In genomic region chr9:17011870-17012269, GRCh38 we compare ENCODE assay signal across 23 cellular contexts.
"Had no signal": no experiment of that assay in that cellular context is flagged by ENCODE, and none has a peak within 500 bp of the region (broad histone marks: within the 10 kb centered on the region; RNA-seq: fewer than 3 reads in every experiment).

No MANE protein-coding gene starts in this region.

- DNase-seq: colonic mucosa; cortex of kidney; dermis blood vessel endothelial cell; dorsolateral prefrontal cortex; effector CD4-positive, alpha-beta T cell; effector CD8-positive, alpha-beta T cell; effector memory CD4-positive, alpha-beta T cell; effector memory CD8-positive, alpha-beta T cell; endodermal cell; erythroblast; esophagus squamous epithelium; foreskin fibroblast; foreskin melanocyte; gastrocnemius medialis; glutamatergic neuron; head of caudate nucleus; heart left ventricle; heart right ventricle had no signal

- H3K9me3 Mint-ChIP-seq: dendritic cell treated with granulocyte-macrophage colony-stimulating factor and Interleukin-4, amounts not matched to agents 40 ng/mL and 50 ng/mL, for 4 days; endodermal cell had no signal

- H3K4me1 ChIP-seq: colonic mucosa, esophagus muscularis mucosa, esophagus squamous epithelium, gastrocnemius medialis, gastroesophageal sphincter, heart left ventricle, heart right ventricle had no signal

- H3K4me3 ChIP-seq: colonic mucosa, coronary artery, dorsolateral prefrontal cortex, esophagus muscularis mucosa, esophagus squamous epithelium, gastrocnemius medialis, gastroesophageal sphincter, heart left ventricle, heart right ventricle had no signal

- H3K27me3 ChIP-seq: colonic mucosa, esophagus muscularis mucosa, esophagus squamous epithelium, gastrocnemius medialis, gastroesophageal sphincter, heart left ventricle, heart right ventricle had no signal

- H3K27ac ChIP-seq: colonic mucosa, coronary artery, dorsolateral prefrontal cortex, esophagus muscularis mucosa, esophagus squamous epithelium, gastrocnemius medialis, gastroesophageal sphincter, heart left ventricle, heart right ventricle had no signal

- H3K27ac Mint-ChIP-seq: dendritic cell treated with granulocyte-macrophage colony-stimulating factor and Interleukin-4, amounts not matched to agents 40 ng/mL and 50 ng/mL, for 4 days; effector memory CD8-positive, alpha-beta T cell; endodermal cell had no signal

- H3K4me1 Mint-ChIP-seq: endodermal cell had no signal

- H3K9me3 ChIP-seq: colonic mucosa, esophagus muscularis mucosa, esophagus squamous epithelium, gastrocnemius medialis, gastroesophageal sphincter, heart left ventricle, heart right ventricle had no signal

- ATAC-seq: effector memory CD8-positive, alpha-beta T cell; esophagus mucosa; gastrocnemius medialis; gastroesophageal sphincter; heart left ventricle; heart right ventricle had no signal

- H3K36me3 ChIP-seq: colonic mucosa, esophagus muscularis mucosa, esophagus squamous epithelium, gastrocnemius medialis, gastroesophageal sphincter, heart left ventricle, heart right ventricle had no signal

- H3K4me3 Mint-ChIP-seq: dendritic cell treated with granulocyte-macrophage colony-stimulating factor and Interleukin-4, amounts not matched to agents 40 ng/mL and 50 ng/mL, for 4 days; effector memory CD8-positive, alpha-beta T cell; endodermal cell had no signal

- H3K27me3 Mint-ChIP-seq: dendritic cell treated with granulocyte-macrophage colony-stimulating factor and Interleukin-4, amounts not matched to agents 40 ng/mL and 50 ng/mL, for 4 days; effector memory CD8-positive, alpha-beta T cell had no signal
